Comparison of ENCODE assay signal across 1 cellular context in the genomic region with DNA sequence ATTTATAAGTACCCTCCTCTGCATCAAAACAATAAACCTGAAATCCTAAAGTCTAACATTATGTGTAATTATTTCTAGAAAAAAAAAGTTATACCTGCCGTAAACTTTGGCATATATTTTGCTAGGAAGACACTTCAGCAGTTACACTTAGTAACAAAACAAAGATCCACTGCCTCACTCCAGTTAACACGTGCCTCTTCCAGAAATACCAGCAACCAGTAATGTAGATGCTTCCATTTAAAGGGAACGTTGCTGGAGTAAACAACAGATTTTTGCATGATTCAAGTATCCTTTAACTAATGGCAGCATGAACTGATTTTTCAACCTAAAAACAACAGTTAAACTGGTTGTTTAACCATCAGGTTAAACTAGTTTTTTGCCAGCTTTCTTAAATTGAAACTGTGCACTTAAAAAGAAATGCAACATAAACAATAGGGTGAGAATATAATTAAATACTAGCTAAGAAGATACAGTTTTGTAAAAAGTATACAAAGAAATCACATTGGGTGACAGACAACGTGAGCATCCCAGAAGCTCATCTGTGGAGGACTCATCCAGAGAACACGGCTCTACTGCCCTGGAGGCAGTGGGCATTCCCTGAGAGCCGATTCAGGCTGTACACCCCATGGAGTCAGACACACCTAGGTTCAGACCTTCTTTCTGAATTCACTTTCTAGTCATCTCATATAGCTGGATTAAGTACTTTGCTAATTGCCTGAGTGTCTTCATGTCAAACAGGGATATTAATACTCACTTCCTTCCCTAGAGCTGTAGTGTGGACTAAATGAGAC.
TF ChIP-seq lines count a peak whose summit lies in the region.

No MANE protein-coding gene starts in this region.

TF ChIP-seq in WTC11, 78 proteins besides CTCF, POLR2A, EP300 and RAD21 (continued from another document):
- TF ChIP-seq, protein P1, sequence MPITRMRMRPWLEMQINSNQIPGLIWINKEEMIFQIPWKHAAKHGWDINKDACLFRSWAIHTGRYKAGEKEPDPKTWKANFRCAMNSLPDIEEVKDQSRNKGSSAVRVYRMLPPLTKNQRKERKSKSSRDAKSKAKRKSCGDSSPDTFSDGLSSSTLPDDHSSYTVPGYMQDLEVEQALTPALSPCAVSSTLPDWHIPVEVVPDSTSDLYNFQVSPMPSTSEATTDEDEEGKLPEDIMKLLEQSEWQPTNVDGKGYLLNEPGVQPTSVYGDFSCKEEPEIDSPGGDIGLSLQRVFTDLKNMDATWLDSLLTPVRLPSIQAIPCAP (CRISPR knock-in tag; IDR thresholded peaks at IDR 0.05), result no peak
- TF ChIP-seq SMAD4 (CRISPR knock-in tag; IDR thresholded peaks at IDR 0.05), result no peak
- no peak for TF ChIP-seq PRRX2 (CRISPR knock-in tag; IDR thresholded peaks at IDR 0.05)
- no peak for TF ChIP-seq KAT7 (CRISPR knock-in tag; IDR thresholded peaks at IDR 0.05; ENCODE audit: borderline replicate concordance)
- no peak for TF ChIP-seq ATF2 (CRISPR knock-in tag; IDR thresholded peaks at IDR 0.05; ENCODE audit: borderline replicate concordance, low read depth)
- no peak for TF ChIP-seq NFATC4 (CRISPR knock-in tag; IDR thresholded peaks at IDR 0.05)
- TF ChIP-seq, protein P2, sequence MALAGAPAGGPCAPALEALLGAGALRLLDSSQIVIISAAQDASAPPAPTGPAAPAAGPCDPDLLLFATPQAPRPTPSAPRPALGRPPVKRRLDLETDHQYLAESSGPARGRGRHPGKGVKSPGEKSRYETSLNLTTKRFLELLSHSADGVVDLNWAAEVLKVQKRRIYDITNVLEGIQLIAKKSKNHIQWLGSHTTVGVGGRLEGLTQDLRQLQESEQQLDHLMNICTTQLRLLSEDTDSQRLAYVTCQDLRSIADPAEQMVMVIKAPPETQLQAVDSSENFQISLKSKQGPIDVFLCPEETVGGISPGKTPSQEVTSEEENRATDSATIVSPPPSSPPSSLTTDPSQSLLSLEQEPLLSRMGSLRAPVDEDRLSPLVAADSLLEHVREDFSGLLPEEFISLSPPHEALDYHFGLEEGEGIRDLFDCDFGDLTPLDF (CRISPR knock-in tag; IDR thresholded peaks at IDR 0.05), result no peak
- TF ChIP-seq ZMAT4 (CRISPR knock-in tag; IDR thresholded peaks at IDR 0.05), result no peak
- TF ChIP-seq TCF7 (CRISPR knock-in tag; IDR thresholded peaks at IDR 0.05; ENCODE audit: low read depth), result no peak
- no peak for TF ChIP-seq ZNF425 (CRISPR knock-in tag; conservative IDR thresholded peaks at IDR 0.05)
- TF ChIP-seq, protein P3, sequence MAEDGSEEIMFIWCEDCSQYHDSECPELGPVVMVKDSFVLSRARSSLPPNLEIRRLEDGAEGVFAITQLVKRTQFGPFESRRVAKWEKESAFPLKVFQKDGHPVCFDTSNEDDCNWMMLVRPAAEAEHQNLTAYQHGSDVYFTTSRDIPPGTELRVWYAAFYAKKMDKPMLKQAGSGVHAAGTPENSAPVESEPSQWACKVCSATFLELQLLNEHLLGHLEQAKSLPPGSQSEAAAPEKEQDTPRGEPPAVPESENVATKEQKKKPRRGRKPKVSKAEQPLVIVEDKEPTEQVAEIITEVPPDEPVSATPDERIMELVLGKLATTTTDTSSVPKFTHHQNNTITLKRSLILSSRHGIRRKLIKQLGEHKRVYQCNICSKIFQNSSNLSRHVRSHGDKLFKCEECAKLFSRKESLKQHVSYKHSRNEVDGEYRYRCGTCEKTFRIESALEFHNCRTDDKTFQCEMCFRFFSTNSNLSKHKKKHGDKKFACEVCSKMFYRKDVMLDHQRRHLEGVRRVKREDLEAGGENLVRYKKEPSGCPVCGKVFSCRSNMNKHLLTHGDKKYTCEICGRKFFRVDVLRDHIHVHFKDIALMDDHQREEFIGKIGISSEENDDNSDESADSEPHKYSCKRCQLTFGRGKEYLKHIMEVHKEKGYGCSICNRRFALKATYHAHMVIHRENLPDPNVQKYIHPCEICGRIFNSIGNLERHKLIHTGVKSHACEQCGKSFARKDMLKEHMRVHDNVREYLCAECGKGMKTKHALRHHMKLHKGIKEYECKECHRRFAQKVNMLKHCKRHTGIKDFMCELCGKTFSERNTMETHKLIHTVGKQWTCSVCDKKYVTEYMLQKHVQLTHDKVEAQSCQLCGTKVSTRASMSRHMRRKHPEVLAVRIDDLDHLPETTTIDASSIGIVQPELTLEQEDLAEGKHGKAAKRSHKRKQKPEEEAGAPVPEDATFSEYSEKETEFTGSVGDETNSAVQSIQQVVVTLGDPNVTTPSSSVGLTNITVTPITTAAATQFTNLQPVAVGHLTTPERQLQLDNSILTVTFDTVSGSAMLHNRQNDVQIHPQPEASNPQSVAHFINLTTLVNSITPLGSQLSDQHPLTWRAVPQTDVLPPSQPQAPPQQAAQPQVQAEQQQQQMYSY (CRISPR knock-in tag; IDR thresholded peaks at IDR 0.05), result no peak
- no peak for TF ChIP-seq MXD4 (CRISPR knock-in tag; IDR thresholded peaks at IDR 0.05; ENCODE audit: borderline replicate concordance)
- no peak for TF ChIP-seq OVOL2 (CRISPR knock-in tag; IDR thresholded peaks at IDR 0.05; ENCODE audit: borderline replicate concordance)
